ENCODE assay signal across 8 cellular contexts in the genomic region with DNA sequence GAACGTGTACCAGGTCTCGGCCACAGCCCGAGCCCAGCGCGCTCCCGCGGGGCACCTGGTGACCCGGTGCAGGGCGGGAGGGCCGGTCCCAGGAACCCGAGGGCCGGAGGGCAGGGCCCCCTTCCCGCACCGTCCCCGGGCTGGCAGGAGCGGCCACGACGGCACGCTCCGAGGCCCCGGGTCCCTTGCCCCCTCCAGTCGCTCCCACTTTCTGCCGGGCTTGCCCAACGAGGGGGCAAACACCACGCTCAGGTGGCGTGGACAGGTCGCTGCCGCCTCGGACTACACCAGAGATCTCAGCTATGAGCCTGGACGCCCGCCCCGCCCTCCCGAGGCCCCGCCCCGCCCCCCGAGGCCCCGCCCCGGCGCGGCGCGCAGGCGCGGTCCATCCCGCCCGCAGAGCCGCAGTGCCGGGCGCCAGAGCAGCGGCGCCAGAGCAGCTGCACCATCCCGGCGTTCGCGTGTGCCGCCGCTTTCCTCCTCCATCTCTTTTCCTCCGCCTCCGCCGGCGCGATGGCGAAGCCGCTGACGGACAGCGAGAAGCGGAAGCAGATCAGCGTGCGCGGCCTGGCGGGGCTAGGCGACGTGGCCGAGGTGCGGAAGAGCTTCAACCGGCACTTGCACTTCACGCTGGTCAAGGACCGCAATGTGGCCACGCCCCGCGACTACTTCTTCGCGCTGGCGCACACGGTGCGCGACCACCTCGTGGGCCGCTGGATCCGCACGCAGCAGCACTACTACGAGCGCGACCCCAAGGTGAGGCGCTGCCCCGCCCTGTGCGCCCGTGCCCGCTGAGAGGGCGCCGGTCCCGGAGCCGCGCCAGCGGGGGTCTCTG. TPM values are rescaled to one million over a fixed set of nuclear protein-coding genes. Genes with fewer than 3 reads are reported as not detected.
A peak's percentile ranks its signal among the peaks of the same experiment; 100 is the strongest.
DNase-seq lines count a peak whose midpoint lies in the region; ATAC-seq and TF ChIP-seq lines count a peak whose summit lies in the region.

Gene PYGB (plus strand): TSS at position 420 of the 835 bp plus-strand sequence. CDS start 94 bp downstream, at position 514.

- peaks cover 44% of the 10 kb centered on the region for H3K79me2 ChIP-seq in MM.1S (ENCODE audit: low read length)

- H3K36me3 ChIP-seq in MM.1S (replicated peaks; ENCODE audit: insufficient read depth, low read length) (no peaks in the 10 kb centered on the region), SK-N-MC (ENCODE audit: insufficient read depth, low read length) (no peaks in the 10 kb centered on the region), gastroesophageal sphincter (no peaks in the 10 kb centered on the region), neutrophil (no peaks in the 10 kb centered on the region)

- WGBS in gastroesophageal sphincter (ENCODE audit: low coverage in 1 of 2), 2 donors: 0% methylated on average over 5 of the region's 105 CpGs; no CpG with 5 or more reads in 1 of the 2 donors

- TF ChIP-seq POLR2A in gastroesophageal sphincter (IDR thresholded peaks at IDR 0.05): peak; percentile 92 to 94

- TF ChIP-seq EP300 in gastroesophageal sphincter (IDR thresholded peaks at IDR 0.05): no peak

- peaks cover 1% of the 10 kb centered on the region for H3K36me3 Mint-ChIP-seq in activated naive CD4-positive, alpha-beta T cell treated with anti-CD3 and anti-CD28 coated beads for 36 hours (ENCODE audit: low read depth)

- H3K9ac ChIP-seq in MM.1S (ENCODE audit: low read length) (peak within 1 kb of the TSS; percentile 71), SK-N-MC (ENCODE audit: insufficient read length) (peak within 1 kb of the TSS; percentile 65)

- H3K27me3 ChIP-seq in MM.1S (replicated peaks; ENCODE audit: insufficient read depth, low read length) (no peaks in the 10 kb centered on the region), gastroesophageal sphincter (no peaks in the 10 kb centered on the region), neutrophil (peaks cover 19% of the 10 kb centered on the region)

- ATAC-seq in gastroesophageal sphincter: peak; percentile 91

- peak; percentile 31 for DNase-seq in GM04503 (ENCODE audit: low read depth)
- DNase-seq in HCEC 1CT: peak; percentile 87
- peak; percentile 82 for DNase-seq in MM.1S
- DNase-seq in SK-N-MC (ENCODE audit: low read depth, low spot score): no peak
- DNase-seq in activated naive CD4-positive, alpha-beta T cell treated with anti-CD3 and anti-CD28 coated beads for 36 hours: peak; percentile 68
- DNase-seq in superior temporal gyrus (ENCODE audit: extremely low spot score): peak; percentile 82

- no peaks in the 10 kb centered on the region for H3K9me2 ChIP-seq in MM.1S (replicated peaks; ENCODE audit: insufficient read depth, low read length)

- H3F3A ChIP-seq in MM.1S (ENCODE audit: insufficient read depth, low read length): peaks cover 5% of the 10 kb centered on the region; the same call in 1 of the 2 replicates

- no peaks in the 10 kb centered on the region for H4K20me1 ChIP-seq in MM.1S (ENCODE audit: insufficient read depth, low read length)

- no peak for TF ChIP-seq CTCF in MM.1S (IDR thresholded peaks at IDR 0.05; ENCODE audit: low read length)
- no peak for TF ChIP-seq CTCF in gastroesophageal sphincter (IDR thresholded peaks at IDR 0.05)
- peak; percentile 24 for TF ChIP-seq CTCF in neutrophil (IDR thresholded peaks at IDR 0.05)

- H3K27ac Mint-ChIP-seq in activated naive CD4-positive, alpha-beta T cell treated with anti-CD3 and anti-CD28 coated beads for 36 hours: peak within 1 kb of the TSS; percentile 82

- peak within 1 kb of the TSS; percentile 93 for H3K4me3 ChIP-seq in MM.1S (ENCODE audit: low read length)
- peak within 1 kb of the TSS; percentile 96 for H3K4me3 ChIP-seq in SK-N-MC
- H3K4me3 ChIP-seq in gastroesophageal sphincter: peak within 1 kb of the TSS; percentile 66 to 94
- peak within 1 kb of the TSS; percentile 65 to 93 for H3K4me3 ChIP-seq in neutrophil (ENCODE audit: low read depth in 1 of 2, low read length in 1 of 2)

- H3K9me3 Mint-ChIP-seq in activated naive CD4-positive, alpha-beta T cell treated with anti-CD3 and anti-CD28 coated beads for 36 hours: peaks cover 6% of the 10 kb centered on the region

- H3K4me2 ChIP-seq in MM.1S (ENCODE audit: low read depth, low read length): peak within 1 kb of the TSS; percentile 96

- H3K4me1 ChIP-seq in MM.1S (ENCODE audit: low read length) (peaks cover 24% of the 10 kb centered on the region), gastroesophageal sphincter (peaks cover 2 to 57% (median 36%) of the 10 kb centered on the region in 3 donors), neutrophil (ENCODE audit: control insufficient read depth in 1 of 2, insufficient read depth in 1 of 2, low read depth in 1 of 2, low read length in 1 of 2) (peaks cover 18 to 22% of the 10 kb centered on the region in 2 experiments)

- peaks cover 54% of the 10 kb centered on the region for H3K4me1 Mint-ChIP-seq in activated naive CD4-positive, alpha-beta T cell treated with anti-CD3 and anti-CD28 coated beads for 36 hours (ENCODE audit: low read depth)

- H2AFZ ChIP-seq in MM.1S (ENCODE audit: low read length): peak within 1 kb of the TSS; percentile 87

- H3K27me3 Mint-ChIP-seq in activated naive CD4-positive, alpha-beta T cell treated with anti-CD3 and anti-CD28 coated beads for 36 hours (ENCODE audit: low read depth): peaks cover 7% of the 10 kb centered on the region

- intact Hi-C loops in activated naive CD4-positive, alpha-beta T cell treated with anti-CD3 and anti-CD28 coated beads for 36 hours (cut with micrococcal nuclease): loop anchor here (1.0 to 5.0 kb wide), 6 partner anchors 49 to 449 kb away; partner anchors contain the start of genes ABHD12, ENTPD6, GINS1 and ZNF337

- H3K9me3 ChIP-seq in MM.1S (replicated peaks; ENCODE audit: insufficient read depth, low read length) (no peaks in the 10 kb centered on the region), SK-N-MC (ENCODE audit: low read depth, low read length) (no peaks in the 10 kb centered on the region), gastroesophageal sphincter (no peaks in the 10 kb centered on the region), neutrophil (no peaks in the 10 kb centered on the region)

- peak within 1 kb of the TSS; percentile 91 for H3K4me3 Mint-ChIP-seq in activated naive CD4-positive, alpha-beta T cell treated with anti-CD3 and anti-CD28 coated beads for 36 hours

- H3K27ac ChIP-seq in MM.1S (ENCODE audit: low read length) (peak within 1 kb of the TSS; percentile 77; the same call in 1 of the 2 replicates), SK-N-MC (no peak within 1 kb of the TSS), gastroesophageal sphincter (peak within 1 kb of the TSS; percentile 77 to 99 (median 96)), neutrophil (peak within 1 kb of the TSS; percentile 91)

- CTCF ChIA-PET in activated naive CD4-positive, alpha-beta T cell treated with anti-CD3 and anti-CD28 coated beads for 36 hours (lab: Charles Lee): interaction anchor here (0.6 to 1.9 kb wide), 9 partner anchors 27 to 254 kb away, joined by 3 to 6 read pairs (median 4); no protein-coding TSS in a partner anchor

RNA-seq across cellular contexts. Expression of gene PYGB, which starts in this region (rescaled TPM):
- 10 to 100 TPM; 19.6 to 20.0 TPM for total RNA-seq in activated naive CD4-positive, alpha-beta T cell treated with anti-CD3 and anti-CD28 coated beads for 36 hours
- total RNA-seq in gastroesophageal sphincter: 100 to 1,000 TPM; 131 to 663 (median 337) TPM

Comparison
In these comparisons a context has a peak if more than half of its experiments do, and no peak if none do; other contexts are left out.
1. RNA of gene PYGB (total RNA-seq): 131 to 663 TPM in gastroesophageal sphincter; 19.6 to 20.0 TPM in activated naive CD4-positive, alpha-beta T cell treated with anti-CD3 and anti-CD28 coated beads for 36 hours; every median in the first group is over 4 times any median in the second.
2. Peak in every context shown above with its lines, with median percentiles within 50 percentile points of each other: H3K4me3 ChIP-seq.